ENCODE assay signal across 9 cellular contexts in genomic region chr5:148374693-148375360, GRCh38. TPM values are rescaled to one million over a fixed set of nuclear protein-coding genes. Genes with fewer than 3 reads are reported as not detected.
DNase-seq lines count a peak whose midpoint lies in the region; ATAC-seq, FAIRE-seq and TF ChIP-seq lines count a peak whose summit lies in the region.
"Had no signal": no experiment of that assay in that cellular context is flagged by ENCODE, and none has a peak within 500 bp of the region (broad histone marks: within the 10 kb centered on the region; RNA-seq: fewer than 3 reads in every experiment).

No MANE protein-coding gene starts in this region.

- ATAC-seq in HG02678 (IDR thresholded peaks at IDR 0.05; ENCODE audit: unreplicated experiment) (peak; percentile 91), omental fat pad (ENCODE audit: low FRiP score) (no peak)

- peak; percentile 21 for FAIRE-seq in GM12892 (lab: Jason Lieb, UNC)

- H3K4me1 ChIP-seq in fibroblast of lung (ENCODE audit: control insufficient read depth, extremely low read depth, insufficient read depth, low read length) (no peaks in the 10 kb centered on the region), neutrophil (ENCODE audit: control insufficient read depth in 1 of 2, insufficient read depth in 1 of 2, low read depth in 1 of 2, low read length in 1 of 2) (no peaks in the 10 kb centered on the region)

- H4K20me1 ChIP-seq in fibroblast of lung (ENCODE audit: control insufficient read depth, extremely low read depth, insufficient read depth, low read length): no peaks in the 10 kb centered on the region

- H3K36me3 ChIP-seq in fibroblast of lung (ENCODE audit: control insufficient read depth, insufficient read depth, low read length): no peaks in the 10 kb centered on the region
- H3K36me3 ChIP-seq in neutrophil: no peaks in the 10 kb centered on the region

- H3K9me3 ChIP-seq in fibroblast of lung (ENCODE audit: control insufficient read depth, insufficient read depth, low read depth, low read length): no peaks in the 10 kb centered on the region
- H3K9me3 ChIP-seq in neutrophil: no peaks in the 10 kb centered on the region

- no peaks in the 10 kb centered on the region for H3K79me2 ChIP-seq in fibroblast of lung (ENCODE audit: control insufficient read depth, insufficient read depth, low read length)

- TF ChIP-seq POLR2A in GM12892 (IDR thresholded peaks at IDR 0.05; ENCODE audit: low read depth, low read length): no peak
- TF ChIP-seq POLR2A in NB4 (IDR thresholded peaks at IDR 0.05; ENCODE audit: extremely low read depth, insufficient read length): no peak

- DNase-seq in AML-193 (lab: John Stamatoyannopoulos, UW) (peak; percentile 80 to 84), GM12892 (ENCODE audit: insufficient read length) (no peak), NB4 (ENCODE audit: low read depth) (peak; percentile 75), T-helper 1 cell (peak in 3 of 5 donors; percentile 3 to 15 (median 9)), fibroblast of lung (ENCODE audit: low read depth in 2 of 2) (peak; percentile 48 to 79), omental fat pad (ENCODE audit: low spot score) (no peak)

- no peak overlapping the region for H3K9ac ChIP-seq in fibroblast of lung (ENCODE audit: insufficient read depth, low read length)

- H3K4me3 ChIP-seq in NB4 (ENCODE audit: low read depth, low read length): no peak overlapping the region
- no peak overlapping the region for H3K4me3 ChIP-seq in fibroblast of lung (replicated peaks in 1 of 4; ENCODE audit: control extremely low read depth in 1 of 4, insufficient read depth in 1 of 4, low read depth in 3 of 4, low read length in 4 of 4)
- H3K4me3 ChIP-seq in neutrophil (ENCODE audit: low read depth in 1 of 2, low read length in 1 of 2): no peak overlapping the region

- TF ChIP-seq CTCF in NB4 (IDR thresholded peaks at IDR 0.05; ENCODE audit: low read depth, low read length): peak; percentile 72
- peak; percentile 88 to 93 for TF ChIP-seq CTCF in fibroblast of lung (conservative IDR thresholded peaks at IDR 0.05 in 1 of 2, IDR thresholded peaks at IDR 0.05 in 1 of 2; ENCODE audit: low read depth in 1 of 2, low read length in 2 of 2)
- TF ChIP-seq CTCF in neutrophil (IDR thresholded peaks at IDR 0.05): peak; percentile 38
- no peak for TF ChIP-seq CTCF in omental fat pad (IDR thresholded peaks at IDR 0.05)

- no peak overlapping the region for H3K4me2 ChIP-seq in fibroblast of lung (ENCODE audit: extremely low read depth, insufficient read depth, low read length)

- no peak overlapping the region for H3K27ac ChIP-seq in fibroblast of lung (ENCODE audit: insufficient read depth, low read length)
- H3K27ac ChIP-seq in neutrophil: no peak overlapping the region

- H3K27me3 ChIP-seq in fibroblast of lung (ENCODE audit: control insufficient read depth, insufficient read depth, low read length) (no peaks in the 10 kb centered on the region), neutrophil (no peaks in the 10 kb centered on the region)

- no peak overlapping the region for H2AFZ ChIP-seq in fibroblast of lung (ENCODE audit: low read length)

RNA-seq across cellular contexts. Expression of gene FBXO38, which starts 8.9 kb away (rescaled TPM):
- 19.3 TPM for polyA plus RNA-seq in GM12892 (2012; ENCODE audit: missing spikeins)
- total RNA-seq in fibroblast of lung (50.3 and 62.4 TPM in 2 replicates), omental fat pad (10 to 100 TPM; 27.1 to 82.5 (median 53.6) TPM)
- 18.1 and 25.0 TPM in 2 replicates for polyA plus RNA-seq in fibroblast of lung
- 14.5 and 20.4 TPM in 2 replicates for polyA plus RNA-seq in fibroblast of lung (2012)
- 34.6 and 41.8 TPM in 2 replicates for polyA minus RNA-seq in fibroblast of lung (ENCODE audit: low replicate concordance)

RNA-seq across cellular contexts. Expression of gene SPINK9, which starts 39.5 kb away (rescaled TPM):
- polyA plus RNA-seq in GM12892 (2012; ENCODE audit: missing spikeins): not detected
- total RNA-seq in fibroblast of lung (not detected in 2 replicates), omental fat pad (not detected)
- not detected in 2 replicates for polyA plus RNA-seq in fibroblast of lung
- not detected in 2 replicates for polyA plus RNA-seq in fibroblast of lung (2012)
- polyA minus RNA-seq in fibroblast of lung (ENCODE audit: low replicate concordance): not detected in 2 replicates
- total RNA-seq: pulmonary artery endothelial cell had no signal

Comparison
In these comparisons a context has a peak if more than half of its experiments do, and no peak if none do; other contexts are left out.
1. DNase-seq: peak in AML-193 (2 of 2), NB4 (single experiment), T-helper 1 cell (3 of 5) and fibroblast of lung (2 of 2); none in GM12892 (single experiment) and omental fat pad (single experiment).
2. CTCF ChIP-seq: peak in NB4 (single experiment), fibroblast of lung (2 of 2) and neutrophil (single experiment); none in omental fat pad (0 of 3).